In the genomic region with DNA sequence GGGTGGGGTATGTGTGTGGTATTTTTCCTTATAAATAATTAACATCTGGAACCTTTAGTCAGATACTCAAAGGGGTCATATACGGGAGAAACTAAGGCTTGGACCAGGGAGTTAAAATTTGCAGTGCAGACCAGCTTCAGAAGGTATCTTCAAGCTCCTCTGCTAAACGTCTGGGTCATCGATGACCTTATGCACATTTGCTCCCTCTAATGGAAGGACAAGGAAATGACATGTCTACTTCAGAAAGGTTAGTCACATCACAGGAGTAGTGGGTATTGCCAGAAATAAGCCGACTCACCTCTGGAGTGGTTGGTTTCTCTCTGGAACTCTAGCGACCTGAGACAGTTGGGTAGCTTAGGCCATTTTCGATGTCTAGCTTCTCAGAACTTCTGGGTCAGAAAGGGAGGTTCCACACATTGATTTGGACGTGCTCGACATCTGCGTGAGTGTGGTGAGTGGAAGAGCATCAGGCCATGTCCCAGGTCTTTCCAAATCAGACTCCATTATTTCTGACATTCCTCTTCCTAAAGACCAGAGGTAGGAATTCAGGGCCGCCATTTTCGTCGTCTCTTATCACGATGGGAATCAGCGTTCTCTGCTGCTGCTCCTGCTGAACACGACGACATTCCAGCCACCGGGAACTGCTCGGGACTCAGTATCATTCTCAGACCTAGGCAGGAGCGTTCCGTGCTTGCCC, we compare ENCODE assay signal across 1 cellular context.
TF ChIP-seq lines count a peak whose summit lies in the region.

No MANE protein-coding gene starts in this region.

TF ChIP-seq in K562, 482 proteins besides CTCF, POLR2A, EP300 and RAD21 (continued from another document):
- TF ChIP-seq, protein P1, sequence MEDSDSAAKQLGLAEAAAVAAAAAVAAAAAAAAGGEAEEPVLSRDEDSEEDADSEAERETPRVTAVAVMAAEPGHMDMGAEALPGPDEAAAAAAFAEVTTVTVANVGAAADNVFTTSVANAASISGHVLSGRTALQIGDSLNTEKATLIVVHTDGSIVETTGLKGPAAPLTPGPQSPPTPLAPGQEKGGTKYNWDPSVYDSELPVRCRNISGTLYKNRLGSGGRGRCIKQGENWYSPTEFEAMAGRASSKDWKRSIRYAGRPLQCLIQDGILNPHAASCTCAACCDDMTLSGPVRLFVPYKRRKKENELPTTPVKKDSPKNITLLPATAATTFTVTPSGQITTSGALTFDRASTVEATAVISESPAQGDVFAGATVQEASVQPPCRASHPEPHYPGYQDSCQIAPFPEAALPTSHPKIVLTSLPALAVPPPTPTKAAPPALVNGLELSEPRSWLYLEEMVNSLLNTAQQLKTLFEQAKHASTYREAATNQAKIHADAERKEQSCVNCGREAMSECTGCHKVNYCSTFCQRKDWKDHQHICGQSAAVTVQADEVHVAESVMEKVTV (CRISPR knock-in tag; IDR thresholded peaks at IDR 0.05), result peak; percentile 53; the same call in 1 of the 2 replicates
- TF ChIP-seq GATA2 (CRISPR knock-in tag; IDR thresholded peaks at IDR 0.05) (no peak), ATF7 (IDR thresholded peaks at IDR 0.05) (0 out of 2 replicates have a peak, but pooled peaks have one; percentile 29), TBP (optimal IDR thresholded peaks at IDR 0.05; ENCODE audit: low read depth, low read length) (peak; percentile 6), ARID1B (IDR thresholded peaks at IDR 0.05) (0 out of 2 replicates have a peak, but pooled peaks have one; percentile 30), NFE2 (IDR thresholded peaks at IDR 0.05; ENCODE audit: low read depth) (peak; percentile 50), ZNF316 (IDR thresholded peaks at IDR 0.05) (peak; percentile 34), ZNF644 (tag; IDR thresholded peaks at IDR 0.05; ENCODE audit: low read depth) (no peak), NR2C2 (CRISPR knock-in tag; IDR thresholded peaks at IDR 0.05) (no peak), NR2C2 (tag; IDR thresholded peaks at IDR 0.05) (0 out of 2 replicates have a peak, but pooled peaks have one; percentile 18), C11orf30 (IDR thresholded peaks at IDR 0.05; ENCODE audit: low read depth) (peak; percentile 25; the same call in 1 of the 2 replicates), DPF2 (IDR thresholded peaks at IDR 0.05) (0 out of 2 replicates have a peak, but pooled peaks have one; percentile 26)
- TF ChIP-seq, protein P2, sequence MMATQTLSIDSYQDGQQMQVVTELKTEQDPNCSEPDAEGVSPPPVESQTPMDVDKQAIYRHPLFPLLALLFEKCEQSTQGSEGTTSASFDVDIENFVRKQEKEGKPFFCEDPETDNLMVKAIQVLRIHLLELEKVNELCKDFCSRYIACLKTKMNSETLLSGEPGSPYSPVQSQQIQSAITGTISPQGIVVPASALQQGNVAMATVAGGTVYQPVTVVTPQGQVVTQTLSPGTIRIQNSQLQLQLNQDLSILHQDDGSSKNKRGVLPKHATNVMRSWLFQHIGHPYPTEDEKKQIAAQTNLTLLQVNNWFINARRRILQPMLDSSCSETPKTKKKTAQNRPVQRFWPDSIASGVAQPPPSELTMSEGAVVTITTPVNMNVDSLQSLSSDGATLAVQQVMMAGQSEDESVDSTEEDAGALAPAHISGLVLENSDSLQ (IDR thresholded peaks at IDR 0.05), result peak; percentile 57; the same call in 1 of the 2 replicates
- TF ChIP-seq, protein P3, sequence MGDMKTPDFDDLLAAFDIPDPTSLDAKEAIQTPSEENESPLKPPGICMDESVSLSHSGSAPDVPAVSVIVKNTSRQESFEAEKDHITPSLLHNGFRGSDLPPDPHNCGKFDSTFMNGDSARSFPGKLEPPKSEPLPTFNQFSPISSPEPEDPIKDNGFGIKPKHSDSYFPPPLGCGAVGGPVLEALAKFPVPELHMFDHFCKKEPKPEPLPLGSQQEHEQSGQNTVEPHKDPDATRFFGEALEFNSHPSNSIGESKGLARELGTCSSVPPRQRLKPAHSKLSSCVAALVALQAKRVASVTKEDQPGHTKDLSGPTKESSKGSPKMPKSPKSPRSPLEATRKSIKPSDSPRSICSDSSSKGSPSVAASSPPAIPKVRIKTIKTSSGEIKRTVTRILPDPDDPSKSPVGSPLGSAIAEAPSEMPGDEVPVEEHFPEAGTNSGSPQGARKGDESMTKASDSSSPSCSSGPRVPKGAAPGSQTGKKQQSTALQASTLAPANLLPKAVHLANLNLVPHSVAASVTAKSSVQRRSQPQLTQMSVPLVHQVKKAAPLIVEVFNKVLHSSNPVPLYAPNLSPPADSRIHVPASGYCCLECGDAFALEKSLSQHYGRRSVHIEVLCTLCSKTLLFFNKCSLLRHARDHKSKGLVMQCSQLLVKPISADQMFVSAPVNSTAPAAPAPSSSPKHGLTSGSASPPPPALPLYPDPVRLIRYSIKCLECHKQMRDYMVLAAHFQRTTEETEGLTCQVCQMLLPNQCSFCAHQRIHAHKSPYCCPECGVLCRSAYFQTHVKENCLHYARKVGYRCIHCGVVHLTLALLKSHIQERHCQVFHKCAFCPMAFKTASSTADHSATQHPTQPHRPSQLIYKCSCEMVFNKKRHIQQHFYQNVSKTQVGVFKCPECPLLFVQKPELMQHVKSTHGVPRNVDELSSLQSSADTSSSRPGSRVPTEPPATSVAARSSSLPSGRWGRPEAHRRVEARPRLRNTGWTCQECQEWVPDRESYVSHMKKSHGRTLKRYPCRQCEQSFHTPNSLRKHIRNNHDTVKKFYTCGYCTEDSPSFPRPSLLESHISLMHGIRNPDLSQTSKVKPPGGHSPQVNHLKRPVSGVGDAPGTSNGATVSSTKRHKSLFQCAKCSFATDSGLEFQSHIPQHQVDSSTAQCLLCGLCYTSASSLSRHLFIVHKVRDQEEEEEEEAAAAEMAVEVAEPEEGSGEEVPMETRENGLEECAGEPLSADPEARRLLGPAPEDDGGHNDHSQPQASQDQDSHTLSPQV (IDR thresholded peaks at IDR 0.05), result peak; percentile 54; the same call in 1 of the 2 replicates
TF ChIP-seq in K562: peak in this region for 18.
